In the genomic region with DNA sequence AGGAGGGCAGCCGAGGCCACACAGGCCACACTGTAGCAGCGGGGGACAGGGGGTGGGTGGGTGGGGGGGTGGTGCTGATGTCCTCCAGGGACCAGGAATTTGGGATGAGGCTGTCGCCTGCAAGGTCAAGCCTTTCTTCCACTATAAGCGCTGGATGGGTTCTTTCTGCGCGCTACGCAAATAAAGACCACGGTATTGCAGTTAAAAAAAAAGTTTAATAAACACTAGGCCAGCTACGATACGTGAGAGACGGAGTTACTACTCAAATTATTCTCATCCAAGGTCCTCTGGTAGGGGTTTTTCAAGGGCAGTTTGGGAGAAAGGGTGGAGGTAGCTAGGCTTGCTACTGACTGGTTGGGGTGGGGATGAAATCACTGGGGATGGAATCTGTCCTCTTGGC, we compare ENCODE assay signal across 8 cellular contexts. TPM values are rescaled to one million over a fixed set of nuclear protein-coding genes. Genes with fewer than 3 reads are reported as not detected.
A peak's percentile ranks its signal among the peaks of the same experiment; 100 is the strongest.
DNase-seq lines count a peak whose midpoint lies in the region; ATAC-seq and TF ChIP-seq lines count a peak whose summit lies in the region.

No MANE protein-coding gene starts in this region.

- H3K4me1 Mint-ChIP-seq in central memory CD8-positive, alpha-beta T cell: peaks cover 28% of the 10 kb centered on the region
- peaks cover 18 to 37% (median 34%) of the 10 kb centered on the region in 4 donors for H3K4me1 Mint-ChIP-seq in naive thymus-derived CD8-positive, alpha-beta T cell

- H3K36me3 Mint-ChIP-seq in central memory CD8-positive, alpha-beta T cell (ENCODE audit: insufficient read depth): peaks cover 13% of the 10 kb centered on the region
- H3K36me3 Mint-ChIP-seq in naive thymus-derived CD8-positive, alpha-beta T cell: peaks cover 0 to 13% (median 5%) of the 10 kb centered on the region in 3 donors

- H3K9me3 Mint-ChIP-seq in central memory CD8-positive, alpha-beta T cell: no peaks in the 10 kb centered on the region
- no peaks in the 10 kb centered on the region for H3K9me3 Mint-ChIP-seq in naive thymus-derived CD8-positive, alpha-beta T cell

- ATAC-seq in HG03108 (IDR thresholded peaks at IDR 0.05; ENCODE audit: unreplicated experiment): peak; percentile 3
- ATAC-seq in central memory CD8-positive, alpha-beta T cell (replicated peaks; ENCODE audit: extremely low read depth, poor library complexity, severe bottlenecking): no peak
- ATAC-seq in naive thymus-derived CD8-positive, alpha-beta T cell: no peak

- POLR2A ChIA-PET in BJ (lab: Charles Lee): no interaction called here
- POLR2A ChIA-PET in naive thymus-derived CD8-positive, alpha-beta T cell (lab: Charles Lee): interaction anchor here (0.6 to 6.8 kb wide), 12 partner anchors 13 to 497 kb away, joined by 3 to 135 read pairs (median 4); a partner anchor contains a TSS

- TF ChIP-seq CTCF in BJ (IDR thresholded peaks at IDR 0.05; ENCODE audit: insufficient read depth, low read depth, low read length): no peak

- CTCF ChIA-PET in BJ (lab: Yijun Ruan, JAX): interaction anchor here (1.0 to 1.4 kb wide), 2 partner anchors 14 to 204 kb away, joined by 4 read pairs; no protein-coding TSS in a partner anchor

- DNase-seq in BJ (ENCODE audit: low read depth): no peak
- DNase-seq in central memory CD8-positive, alpha-beta T cell (ENCODE audit: low spot score in 2 of 2): no peak
- DNase-seq in naive thymus-derived CD8-positive, alpha-beta T cell: no peak
- DNase-seq in KBM-7: no peak
- DNase-seq in SKM-1 (lab: John Stamatoyannopoulos, UW; ENCODE audit: unreplicated experiment): no peak
- no peak for DNase-seq in ureter (ENCODE audit: low spot score)
- DNase-seq in stimulated activated CD8-positive, alpha-beta memory T cell treated with anti-CD3 and anti-CD28 coated beads, Interleukin-4, amount 100 ng/mL, for 48 hours: no peak

- H3K36me3 ChIP-seq in BJ (ENCODE audit: control insufficient read depth, insufficient read depth, low read length): no peaks in the 10 kb centered on the region

- H3K27me3 Mint-ChIP-seq in central memory CD8-positive, alpha-beta T cell: no peaks in the 10 kb centered on the region
- H3K27me3 Mint-ChIP-seq in naive thymus-derived CD8-positive, alpha-beta T cell: no peaks in the 10 kb centered on the region

- in situ Hi-C loops in KBM-7 (cut with MboI; ENCODE audit: low pct_unique_long_range_greater_than_20kb, low sequenced_read_pairs): no loop called here

- no peaks in the 10 kb centered on the region for H3K27me3 ChIP-seq in BJ (ENCODE audit: control insufficient read depth, insufficient read depth, low read length)

- peak overlapping the region; percentile 96 for H3K4me3 ChIP-seq in BJ (ENCODE audit: low read depth, low read length)

- H3K27ac Mint-ChIP-seq in central memory CD8-positive, alpha-beta T cell (ENCODE audit: low read depth): peak overlapping the region; percentile 98
- peak overlapping the region; percentile 91 to 98 (median 97) for H3K27ac Mint-ChIP-seq in naive thymus-derived CD8-positive, alpha-beta T cell

- peak overlapping the region; percentile 99 for H3K4me3 Mint-ChIP-seq in central memory CD8-positive, alpha-beta T cell
- peak overlapping the region; percentile 91 to 100 (median 97) for H3K4me3 Mint-ChIP-seq in naive thymus-derived CD8-positive, alpha-beta T cell

RNA-seq across cellular contexts. Expression of a gene that starts 0.5 kb away (rescaled TPM):
- 2.9 and 3.5 TPM in 2 replicates for polyA plus RNA-seq in BJ (2011; rRNA removed)
- 3.0 and 3.6 TPM in 2 replicates for polyA minus RNA-seq in BJ (2011; rRNA and poly(A)+ RNA removed)
- 10 to 100 TPM; 71.2 to 73.8 TPM for total RNA-seq in naive thymus-derived CD8-positive, alpha-beta T cell
- polyA plus RNA-seq in naive thymus-derived CD8-positive, alpha-beta T cell: 10 to 100 TPM; 15.4 to 23.4 (median 20.9) TPM
- total RNA-seq in ureter: 34.4 TPM

RNA-seq across cellular contexts. Expression of a gene that starts 38.2 kb away (rescaled TPM):
- polyA plus RNA-seq in BJ (2011; rRNA removed): 1.4 and 2.1 TPM in 2 replicates
- polyA minus RNA-seq in BJ (2011; rRNA and poly(A)+ RNA removed): 0.87 and 1.7 TPM in 2 replicates
- total RNA-seq in naive thymus-derived CD8-positive, alpha-beta T cell: 10 to 100 TPM; 18.0 to 18.6 TPM
- 1 to 10 TPM; 3.4 to 6.2 (median 4.3) TPM for polyA plus RNA-seq in naive thymus-derived CD8-positive, alpha-beta T cell
- 7.1 TPM for total RNA-seq in ureter
